ENCODE assay signal across 1 cellular context in the genomic region with DNA sequence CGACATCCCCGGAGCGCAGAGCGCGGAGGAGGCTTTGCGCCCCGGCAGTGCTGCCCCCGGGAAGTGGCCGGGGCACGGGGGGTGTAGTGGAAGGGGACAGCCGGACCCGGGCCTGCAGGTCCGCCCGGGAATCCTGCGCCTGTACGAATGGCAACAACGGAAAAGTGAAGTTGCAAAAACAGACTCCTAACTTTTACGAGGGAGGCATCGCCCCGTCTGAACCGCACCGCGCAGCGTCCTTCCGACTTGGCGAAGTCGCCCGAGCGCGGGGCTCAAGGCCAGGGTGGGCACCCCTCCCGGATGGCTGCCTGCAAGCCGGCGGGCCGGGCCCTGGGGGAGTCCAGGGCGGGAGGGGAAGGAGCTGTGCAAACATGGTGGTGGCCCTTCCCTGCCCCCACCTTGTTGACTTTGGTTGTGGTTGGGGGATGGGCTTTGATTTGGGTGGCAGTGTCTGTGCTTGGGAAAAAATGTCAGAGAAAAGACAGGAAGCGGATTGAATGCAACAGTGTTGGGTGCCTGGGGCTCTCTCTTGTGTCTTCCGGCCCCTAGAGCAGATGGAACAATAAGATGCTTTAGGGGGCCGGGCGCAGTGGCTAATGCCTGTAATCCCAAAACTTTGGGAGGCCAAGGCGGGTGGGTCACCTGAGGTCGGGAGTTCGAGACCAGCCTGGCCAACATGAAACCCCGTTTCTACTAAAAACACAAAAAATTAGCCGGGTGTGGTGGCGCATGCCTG.
TF ChIP-seq lines count a peak whose summit lies in the region.

No MANE protein-coding gene starts in this region.

TF ChIP-seq in K562, 482 proteins besides CTCF, POLR2A, EP300 and RAD21 (continued from another document):
- TF ChIP-seq HMGXB4 (CRISPR knock-in tag; IDR thresholded peaks at IDR 0.05) (no peak), LEF1 (IDR thresholded peaks at IDR 0.05) (no peak), SMARCC2 (IDR thresholded peaks at IDR 0.05; ENCODE audit: low read depth) (no peak), SAP30 (IDR thresholded peaks at IDR 0.05; ENCODE audit: borderline replicate concordance, insufficient read depth, low read depth, low read length, poor library complexity, severe bottlenecking) (no peak), CEBPG (CRISPR knock-in tag; IDR thresholded peaks at IDR 0.05) (no peak), CEBPG (tag; conservative IDR thresholded peaks at IDR 0.05 in 1 of 2, IDR thresholded peaks at IDR 0.05 in 1 of 2) (no peak), SNIP1 (IDR thresholded peaks at IDR 0.05; ENCODE audit: low read depth) (no peak), FOSL1 (tag; conservative IDR thresholded peaks at IDR 0.05) (no peak), ZC3H8 (IDR thresholded peaks at IDR 0.05) (no peak), EHMT2 (IDR thresholded peaks at IDR 0.05) (no peak), KHSRP (IDR thresholded peaks at IDR 0.05) (no peak), FOS (IDR thresholded peaks at IDR 0.05; ENCODE audit: extremely low read depth, insufficient read length) (no peak), NCOR1 (IDR thresholded peaks at IDR 0.05) (no peak), CREB3 (tag; conservative IDR thresholded peaks at IDR 0.05; ENCODE audit: low read depth) (no peak), NFATC3 (IDR thresholded peaks at IDR 0.05) (no peak), ZNF655 (CRISPR knock-in tag; IDR thresholded peaks at IDR 0.05) (no peak), ETS2 (tag; IDR thresholded peaks at IDR 0.05; ENCODE audit: borderline replicate concordance, poor library complexity, severe bottlenecking) (no peak), FOXK2 (conservative IDR thresholded peaks at IDR 0.05 in 1 of 2, IDR thresholded peaks at IDR 0.05 in 1 of 2; ENCODE audit: low read depth in 2 of 2) (peak; percentile 60 to 77), ZNF639 (CRISPR knock-in tag; conservative IDR thresholded peaks at IDR 0.05 in 1 of 2, IDR thresholded peaks at IDR 0.05 in 1 of 2) (peak in 1 of 2 experiments; percentile 50; a peak in 1 of 4 replicates), ID3 (CRISPR knock-in tag; IDR thresholded peaks at IDR 0.05) (no peak), ID3 (tag; IDR thresholded peaks at IDR 0.05) (no peak), FOXK1 (CRISPR knock-in tag; IDR thresholded peaks at IDR 0.05; ENCODE audit: borderline replicate concordance) (no peak), NR3C1 (CRISPR knock-in tag; IDR thresholded peaks at IDR 0.05) (no peak), SRSF9 (IDR thresholded peaks at IDR 0.05; ENCODE audit: borderline replicate concordance, low read depth, low read length) (no peak), XRCC5 (IDR thresholded peaks at IDR 0.05; ENCODE audit: low read depth, low read length) (no peak), KDM2B (CRISPR knock-in tag; IDR thresholded peaks at IDR 0.05) (no peak), HNRNPH1 (optimal IDR thresholded peaks at IDR 0.05; ENCODE audit: low read depth, low read length) (no peak), YBX1 (IDR thresholded peaks at IDR 0.05) (no peak), MAFK (IDR thresholded peaks at IDR 0.05; ENCODE audit: low read length) (no peak), GABPB1 (CRISPR knock-in tag; IDR thresholded peaks at IDR 0.05) (peak; percentile 34; the same call in 1 of the 2 replicates), ZNF121 (CRISPR knock-in tag; conservative IDR thresholded peaks at IDR 0.05) (no peak), TAF7 (tag; IDR thresholded peaks at IDR 0.05) (no peak; the same call in 1 of the 2 replicates), RFX7 (CRISPR knock-in tag; IDR thresholded peaks at IDR 0.05) (no peak)
- TF ChIP-seq, protein P1, sequence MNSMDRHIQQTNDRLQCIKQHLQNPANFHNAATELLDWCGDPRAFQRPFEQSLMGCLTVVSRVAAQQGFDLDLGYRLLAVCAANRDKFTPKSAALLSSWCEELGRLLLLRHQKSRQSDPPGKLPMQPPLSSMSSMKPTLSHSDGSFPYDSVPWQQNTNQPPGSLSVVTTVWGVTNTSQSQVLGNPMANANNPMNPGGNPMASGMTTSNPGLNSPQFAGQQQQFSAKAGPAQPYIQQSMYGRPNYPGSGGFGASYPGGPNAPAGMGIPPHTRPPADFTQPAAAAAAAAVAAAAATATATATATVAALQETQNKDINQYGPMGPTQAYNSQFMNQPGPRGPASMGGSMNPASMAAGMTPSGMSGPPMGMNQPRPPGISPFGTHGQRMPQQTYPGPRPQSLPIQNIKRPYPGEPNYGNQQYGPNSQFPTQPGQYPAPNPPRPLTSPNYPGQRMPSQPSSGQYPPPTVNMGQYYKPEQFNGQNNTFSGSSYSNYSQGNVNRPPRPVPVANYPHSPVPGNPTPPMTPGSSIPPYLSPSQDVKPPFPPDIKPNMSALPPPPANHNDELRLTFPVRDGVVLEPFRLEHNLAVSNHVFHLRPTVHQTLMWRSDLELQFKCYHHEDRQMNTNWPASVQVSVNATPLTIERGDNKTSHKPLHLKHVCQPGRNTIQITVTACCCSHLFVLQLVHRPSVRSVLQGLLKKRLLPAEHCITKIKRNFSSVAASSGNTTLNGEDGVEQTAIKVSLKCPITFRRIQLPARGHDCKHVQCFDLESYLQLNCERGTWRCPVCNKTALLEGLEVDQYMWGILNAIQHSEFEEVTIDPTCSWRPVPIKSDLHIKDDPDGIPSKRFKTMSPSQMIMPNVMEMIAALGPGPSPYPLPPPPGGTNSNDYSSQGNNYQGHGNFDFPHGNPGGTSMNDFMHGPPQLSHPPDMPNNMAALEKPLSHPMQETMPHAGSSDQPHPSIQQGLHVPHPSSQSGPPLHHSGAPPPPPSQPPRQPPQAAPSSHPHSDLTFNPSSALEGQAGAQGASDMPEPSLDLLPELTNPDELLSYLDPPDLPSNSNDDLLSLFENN (IDR thresholded peaks at IDR 0.05; ENCODE audit: low read depth in 2 of 2, low read length in 2 of 2): no peak
